8 cellular contexts compared by ENCODE assay signal in the genomic region with DNA sequence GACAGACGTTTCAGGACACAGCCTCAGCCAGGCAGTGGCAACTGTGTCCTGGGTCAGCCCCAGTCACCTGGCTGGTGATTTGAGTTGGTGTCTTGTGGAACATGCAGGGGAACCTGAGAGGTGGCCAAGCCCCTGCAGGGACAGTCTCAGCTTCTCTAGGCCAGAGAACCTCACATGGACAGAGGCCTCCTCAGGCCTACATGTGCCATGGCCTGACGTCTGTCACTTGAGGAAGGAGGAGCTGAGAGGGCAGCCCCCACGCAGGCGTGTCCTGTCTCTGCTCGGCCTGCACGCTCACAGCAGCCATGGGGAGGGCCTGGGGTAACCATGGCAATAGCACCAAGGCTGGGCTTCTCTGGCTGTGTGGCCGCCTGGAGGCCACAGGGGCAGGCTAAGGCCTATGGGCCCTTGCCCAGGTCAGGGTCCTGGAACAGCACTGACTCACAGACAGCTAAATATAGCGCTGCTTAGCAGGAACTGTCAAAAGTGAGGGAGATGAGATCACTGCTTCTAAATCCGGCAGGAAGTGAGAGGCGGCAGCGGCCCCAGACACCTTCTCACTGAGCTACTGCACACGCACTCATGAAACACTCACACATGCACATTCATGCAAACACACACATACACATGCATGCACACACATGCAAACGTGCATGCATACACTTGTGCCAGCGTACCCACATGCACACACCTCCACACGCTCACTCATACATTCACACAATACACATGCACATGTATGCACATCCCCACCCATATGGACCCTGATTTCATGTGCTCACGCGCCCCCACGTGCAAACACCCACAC. TPM values are rescaled to one million over a fixed set of nuclear protein-coding genes. Genes with fewer than 3 reads are reported as not detected.
DNase-seq lines count a peak whose midpoint lies in the region; ATAC-seq and TF ChIP-seq lines count a peak whose summit lies in the region.

No MANE protein-coding gene starts in this region.

- peak overlapping the region in 18 of 21 experiments; percentile 10 to 84 (median 54) for H3K27ac ChIP-seq in skin epidermis

- no peak for TF ChIP-seq CTCF in AG04449 (IDR thresholded peaks at IDR 0.05; ENCODE audit: insufficient read depth, low read length, missing control alignments)

- POLR2A ChIA-PET in AG04449 (lab: Yijun Ruan, JAX) = interaction anchor here (0.6 kb wide), 1 partner anchor 21 kb away, joined by 3 read pairs; no protein-coding TSS in a partner anchor

- CTCF ChIA-PET in AG04449 (lab: Yijun Ruan, JAX) = interaction anchor here (0.9 to 5.2 kb wide), 4 partner anchors 15 to 307 kb away, joined by 3 to 40 read pairs (median 4); no protein-coding TSS in a partner anchor

- peak; percentile 92 for ATAC-seq in GM19035 (IDR thresholded peaks at IDR 0.05; ENCODE audit: unreplicated experiment)
- ATAC-seq in HG03175 (IDR thresholded peaks at IDR 0.05; ENCODE audit: unreplicated experiment) = peak; percentile 93
- ATAC-seq in left cardiac atrium = peak; percentile 87 to 93

- DNase-seq in AG04449 (ENCODE audit: low read depth, low spot score) (peak; percentile 49), SKM-1 treated with dmso at 0.1 percent for 144 hours (lab: John Stamatoyannopoulos, UW; ENCODE audit: unreplicated experiment) (peak; percentile 95), left cardiac atrium (peak; percentile 86), NCI-H510A treated with DMSO at 0.1 percent for 48 hours (lab: John Stamatoyannopoulos, UW) (no peak)
- DNase-seq in activated naive CD8-positive, alpha-beta T cell treated with anti-CD3 and anti-CD28 coated beads, Interleukin-2, amount 50 U/mL, for 16 hours (ENCODE audit: low read depth, low spot score) = peak; percentile 45

- intact Hi-C loops in left cardiac atrium (cut with DNase I) = no loop called here

- no peak overlapping the region for H3K4me3 ChIP-seq in AG04449 (ENCODE audit: low read depth, low read length)
- H3K4me3 ChIP-seq in skin epidermis = no peak overlapping the region

RNA-seq across cellular contexts. Expression of a gene that starts 57.0 kb away (rescaled TPM):
- total RNA-seq in left cardiac atrium = 10 to 100 TPM; 51.5 to 62.1 TPM
